27 cellular contexts compared by ENCODE assay signal in genomic region chr3:37661615-37662306, GRCh38.
A peak's percentile ranks its signal among the peaks of the same experiment; 100 is the strongest.
DNase-seq lines count a peak whose midpoint lies in the region; ATAC-seq and TF ChIP-seq lines count a peak whose summit lies in the region.
"Had no signal": no experiment of that assay in that cellular context is flagged by ENCODE, and none has a peak within 500 bp of the region (broad histone marks: within the 10 kb centered on the region; RNA-seq: fewer than 3 reads in every experiment).

No MANE protein-coding gene starts in this region.

- H3K4ac ChIP-seq in H9 (ENCODE audit: low read depth, low read length) = no peak overlapping the region

- H2BK20ac ChIP-seq in H9 (ENCODE audit: low read depth, low read length, poor library complexity, severe bottlenecking) = no peak overlapping the region

- no peak overlapping the region for H3K4me2 ChIP-seq in H9 (ENCODE audit: insufficient read depth, insufficient read length, low read length)
- H3K4me2 ChIP-seq: KMS-11 had no signal

- H3K79me2 ChIP-seq in H9 (ENCODE audit: insufficient read depth, low read length) = no peaks in the 10 kb centered on the region

- no peak overlapping the region for H3K23ac ChIP-seq in H9 (ENCODE audit: insufficient read length, low read depth, low read length)

- no peaks in the 10 kb centered on the region for H3K9me3 ChIP-seq in esophagus muscularis mucosa
- no peaks in the 10 kb centered on the region for H3K9me3 ChIP-seq in lower lobe of right lung
- H3K9me3 ChIP-seq in thoracic aorta = no peaks in the 10 kb centered on the region
- peaks cover 0 to 9% (median 1%) of the 10 kb centered on the region in 4 donors for H3K9me3 ChIP-seq in tibial nerve
- H3K9me3 ChIP-seq in H9 (ENCODE audit: control insufficient read depth, low read depth, low read length) = no peaks in the 10 kb centered on the region
- H3K9me3 ChIP-seq: psoas muscle had no signal

- no peak for TF ChIP-seq EP300 in esophagus muscularis mucosa (IDR thresholded peaks at IDR 0.05)
- no peak for TF ChIP-seq EP300 in tibial nerve (IDR thresholded peaks at IDR 0.05)

- no peak overlapping the region for H3K56ac ChIP-seq in H9 (ENCODE audit: insufficient read length, low read depth, low read length)

- H3K9me3 Mint-ChIP-seq in H9 = peaks cover 3 to 4% of the 10 kb centered on the region in 2 experiments; a peak in 2 of 5 replicates

- peaks cover 33 to 40% (median 36%) of the 10 kb centered on the region in 4 donors for H3K4me1 ChIP-seq in esophagus muscularis mucosa
- H3K4me1 ChIP-seq in lower lobe of right lung = peaks cover 11% of the 10 kb centered on the region
- H3K4me1 ChIP-seq in thoracic aorta (ENCODE audit: control insufficient read depth in 1 of 2, low read depth in 2 of 2) = peaks cover 30 to 49% of the 10 kb centered on the region in 2 donors
- peaks cover 0 to 22% (median 2%) of the 10 kb centered on the region in 4 donors for H3K4me1 ChIP-seq in tibial nerve
- H3K4me1 ChIP-seq in H9 (ENCODE audit: insufficient read depth, low read length) = no peaks in the 10 kb centered on the region
- H3K4me1 ChIP-seq: psoas muscle had no signal

- H3K27me3 ChIP-seq in esophagus muscularis mucosa = no peaks in the 10 kb centered on the region
- H3K27me3 ChIP-seq in lower lobe of right lung (ENCODE audit: low read depth) = no peaks in the 10 kb centered on the region
- no peaks in the 10 kb centered on the region for H3K27me3 ChIP-seq in thoracic aorta (replicated peaks; ENCODE audit: insufficient read depth)
- H3K27me3 ChIP-seq in tibial nerve = no peaks in the 10 kb centered on the region
- no peaks in the 10 kb centered on the region for H3K27me3 ChIP-seq in H9 (ENCODE audit: insufficient read depth, low read length)
- H3K27me3 ChIP-seq: dorsolateral prefrontal cortex had no signal

- TF ChIP-seq CTCF in esophagus muscularis mucosa (IDR thresholded peaks at IDR 0.05) (no peak), lower lobe of right lung (IDR thresholded peaks at IDR 0.05) (no peak), thoracic aorta (IDR thresholded peaks at IDR 0.05) (no peak), tibial nerve (IDR thresholded peaks at IDR 0.05) (no peak), H9 (conservative IDR thresholded peaks at IDR 0.05) (no peak)

- H3K27ac ChIP-seq in esophagus muscularis mucosa (replicated peaks in 1 of 4) (peak overlapping the region; percentile 48 to 61 (median 55)), lower lobe of right lung (no peak overlapping the region), thoracic aorta (peak overlapping the region; percentile 60 to 72), tibial nerve (no peak overlapping the region), H9 (ENCODE audit: insufficient read length, low read depth, low read length) (no peak overlapping the region)
- H3K27ac ChIP-seq: dorsolateral prefrontal cortex, HL-60, KMS-11, psoas muscle had no signal

- H3K79me1 ChIP-seq in H9 (ENCODE audit: insufficient read depth, low read depth, low read length, poor library complexity, severe bottlenecking) = no peaks in the 10 kb centered on the region

- no peaks in the 10 kb centered on the region for H3K4me1 Mint-ChIP-seq in H9

- no peak overlapping the region for H2BK5ac ChIP-seq in H9 (ENCODE audit: insufficient read length, low read length)

- no peak overlapping the region for H3K4me3 Mint-ChIP-seq in H9
- H3K4me3 Mint-ChIP-seq: stimulated activated naive CD8-positive, alpha-beta T cell treated with anti-CD3 and anti-CD28 coated beads, Interleukin-15, Interleukin-2, amounts not matched to agents 100 ng/mL and 50 ng/mL, for 24 hours had no signal

- no peak overlapping the region for H2BK12ac ChIP-seq in H9 (ENCODE audit: insufficient read length, low read depth, low read length)

- H4K20me1 ChIP-seq in H9 (ENCODE audit: control insufficient read depth, insufficient read depth, insufficient read length) = no peaks in the 10 kb centered on the region

- DNase-seq in NCI-H446 (lab: John Stamatoyannopoulos, UW) (peak; percentile 63 to 77), esophagus muscularis mucosa (ENCODE audit: extremely low spot score) (no peak), lower lobe of right lung (peak; percentile 55), thoracic aorta (ENCODE audit: low spot score) (no peak), GF-D8 (lab: John Stamatoyannopoulos, UW) (no peak), Kasumi-1 (lab: John Stamatoyannopoulos, UW) (no peak), tibial nerve (ENCODE audit: low spot score in 2 of 2) (no peak), H9 (no peak)
- DNase-seq: activated CD4-positive, alpha-beta T cell treated with anti-CD3 and anti-CD28 coated beads for 4 hours; activated gamma-delta T cell; activated T-cell treated with anti-CD3 and anti-CD28 coated beads, Interleukin-2, amount 50 U/mL, for 1 hour; C1 segment of cervical spinal cord; cerebellar nuclear complex; COR-L47; DMS53; dorsolateral prefrontal cortex; kidney glomerular epithelial cell; NCI-H1417 treated with DMSO at 0.1 percent for 48 hours; NCI-H2081 treated with DMSO at 0.1 percent for 48 hours; NCI-H510A; nucleus accumbens; psoas muscle; small intestine; trophoblast cell had no signal

- no peak overlapping the region for H2AFZ ChIP-seq in H9 (ENCODE audit: low read length)

- no peak for TF ChIP-seq POLR2A in esophagus muscularis mucosa (IDR thresholded peaks at IDR 0.05; ENCODE audit: low read depth)
- TF ChIP-seq POLR2A in tibial nerve (IDR thresholded peaks at IDR 0.05) = no peak

- H3K36me3 Mint-ChIP-seq in H9 (ENCODE audit: insufficient read depth in 1 of 3, low read depth in 3 of 3) = no peaks in the 10 kb centered on the region; a peak in 1 of 7 replicates

- H3K18ac ChIP-seq in H9 (ENCODE audit: insufficient read length, low read depth, low read length) = no peak overlapping the region

- no peak overlapping the region for H3K27ac Mint-ChIP-seq in H9
- H3K27ac Mint-ChIP-seq: stimulated activated naive CD8-positive, alpha-beta T cell treated with anti-CD3 and anti-CD28 coated beads, Interleukin-15, Interleukin-2, amounts not matched to agents 100 ng/mL and 50 ng/mL, for 24 hours had no signal

- no peak overlapping the region for H4K5ac ChIP-seq in H9 (ENCODE audit: insufficient read length, low read depth, low read length)

- H3K14ac ChIP-seq in H9 (ENCODE audit: insufficient read depth, low read length) = no peak overlapping the region

- H4K8ac ChIP-seq in H9 (replicated peaks; ENCODE audit: insufficient read length, low read depth, low read length) = no peak overlapping the region

- H3K9ac ChIP-seq in H9 (ENCODE audit: extremely low read depth, insufficient read length, low read length) = no peak overlapping the region
- H3K9ac ChIP-seq: KMS-11 had no signal

- no peak overlapping the region for H3K4me3 ChIP-seq in esophagus muscularis mucosa
- H3K4me3 ChIP-seq in lower lobe of right lung = no peak overlapping the region
- H3K4me3 ChIP-seq in thoracic aorta = no peak overlapping the region
- H3K4me3 ChIP-seq in tibial nerve = no peak overlapping the region
- H3K4me3 ChIP-seq: dorsolateral prefrontal cortex, psoas muscle had no signal

- H2BK120ac ChIP-seq in H9 (ENCODE audit: low read depth, low read length, poor library complexity, severe bottlenecking) = no peak overlapping the region

- H2BK15ac ChIP-seq in H9 (ENCODE audit: low read depth, low read length) = no peak overlapping the region

- 25% methylated on average over 7 of the region's 7 CpGs for WGBS in esophagus muscularis mucosa
- 61 to 67% methylated on average over 7 of the region's 7 CpGs for WGBS in tibial nerve, 2 donors
- WGBS in H9 (ENCODE audit: extremely low coverage, insufficient read length, low lambda C conversion rate) = no CpG with 5 or more reads among the region's 7 CpGs

- H3K23me2 ChIP-seq in H9 (ENCODE audit: insufficient read length, low read depth, low read length, poor library complexity, severe bottlenecking) = no peaks in the 10 kb centered on the region

- H2AK5ac ChIP-seq in H9 (ENCODE audit: insufficient read length, low read length) = no peak overlapping the region

- intact Hi-C loops in esophagus muscularis mucosa (cut with DNase I) (no loop called here), lower lobe of right lung (cut with DNase I) (no loop called here)

- H3K36me3 ChIP-seq in esophagus muscularis mucosa (no peaks in the 10 kb centered on the region), lower lobe of right lung (no peaks in the 10 kb centered on the region), thoracic aorta (no peaks in the 10 kb centered on the region), tibial nerve (no peaks in the 10 kb centered on the region)

- ATAC-seq in lower lobe of right lung = peak; percentile 71 to 77
- no peak for ATAC-seq in thoracic aorta (ENCODE audit: insufficient number of reproducible peaks, low FRiP score, low read depth)
- ATAC-seq: psoas muscle had no signal

- H3T11ph ChIP-seq in H9 (ENCODE audit: low read length) = no peak overlapping the region

- no peak overlapping the region for H4K91ac ChIP-seq in H9 (ENCODE audit: insufficient read length, low read depth, low read length)

- H3K27me3 Mint-ChIP-seq in H9 (ENCODE audit: low read depth) = 0 out of 2 replicates have a peak, but pooled peaks cover 2% of the 10 kb centered on the region

Comparison
In these comparisons a context has a peak if more than half of its experiments do, and no peak if none do; other contexts are left out.
1. DNase-seq: peak in NCI-H446 (2 of 2) and lower lobe of right lung (single experiment); none in esophagus muscularis mucosa (single experiment), thoracic aorta (single experiment), GF-D8 (single experiment), Kasumi-1 (0 of 2), tibial nerve (0 of 2) and H9 (single experiment).
2. H3K27ac ChIP-seq: peak in esophagus muscularis mucosa (4 of 4) and thoracic aorta (2 of 2); none in lower lobe of right lung (single experiment), tibial nerve (0 of 4) and H9 (single experiment).